ENCODE assay signal across 8 cellular contexts in the genomic region with DNA sequence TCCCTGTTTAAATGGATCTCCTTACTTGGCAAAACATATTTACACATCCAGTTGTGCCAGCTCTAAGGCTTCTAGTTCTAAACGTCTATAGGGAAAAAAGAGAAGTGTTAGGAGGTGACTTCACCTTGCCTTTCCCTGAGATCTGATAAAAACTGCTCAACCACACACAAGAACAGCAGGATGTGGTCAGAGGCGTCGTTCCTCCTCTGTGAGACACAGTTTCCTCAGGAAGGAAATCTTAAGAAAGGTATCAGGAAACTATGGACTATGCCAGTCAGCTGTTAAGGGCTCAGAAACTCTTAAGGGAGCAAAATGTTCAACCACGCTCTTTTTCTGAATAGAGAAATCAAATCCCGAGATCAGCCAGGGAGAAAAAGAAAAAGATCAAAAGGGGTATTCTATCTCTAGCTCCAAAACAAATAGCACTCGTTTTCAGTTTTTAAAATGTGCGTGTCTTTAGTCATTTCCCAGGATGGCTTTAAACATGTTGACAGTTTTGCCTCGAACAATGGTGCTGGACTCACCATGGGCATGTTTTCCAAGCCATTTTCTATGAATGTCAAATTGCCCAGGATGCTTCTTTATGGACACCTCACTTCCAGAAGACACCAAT.
DNase-seq lines count a peak whose midpoint lies in the region; ATAC-seq and TF ChIP-seq lines count a peak whose summit lies in the region.

No MANE protein-coding gene starts in this region.

- DNase-seq in CD1c-positive myeloid dendritic cell (ENCODE audit: extremely low spot score), result peak; percentile 24
- peak; percentile 81 for DNase-seq in LHCN-M2 (ENCODE audit: low read depth)
- DNase-seq in activated T-cell treated with anti-CD3 and anti-CD28 coated beads, Interleukin-2, amount 50 U/mL, for 72 hours, result peak; percentile 9 to 21
- no peak for DNase-seq in hepatocyte (ENCODE audit: low spot score)
- DNase-seq in dedifferentiated amniotic fluid mesenchymal stem cell (ENCODE audit: extremely low spot score), result no peak
- no peak for DNase-seq in prostate gland (ENCODE audit: low spot score)
- no peak for DNase-seq in GM19240 (ENCODE audit: insufficient read length, low spot score)

- no peak overlapping the region for H3K4me3 ChIP-seq in hepatocyte
- H3K4me3 ChIP-seq in prostate gland, result no peak overlapping the region

- H3K9me3 Mint-ChIP-seq in activated T-cell treated with anti-CD3 and anti-CD28 coated beads, Interleukin-2, amount 50 U/mL, for 72 hours, result no peaks in the 10 kb centered on the region

- H3K27ac ChIP-seq in hepatocyte (peak overlapping the region; percentile 33), temporal lobe (ENCODE audit: low read depth, low read length) (peak overlapping the region; percentile 36), prostate gland (no peak overlapping the region)

- H3K4me2 ChIP-seq in hepatocyte, result peak overlapping the region; percentile 10

- H3K36me3 ChIP-seq in hepatocyte (replicated peaks; ENCODE audit: insufficient read depth, low read depth) (no peaks in the 10 kb centered on the region), prostate gland (no peaks in the 10 kb centered on the region)

- H3K79me2 ChIP-seq in hepatocyte, result no peaks in the 10 kb centered on the region

- peaks cover 6% of the 10 kb centered on the region for H3K4me1 ChIP-seq in hepatocyte (ENCODE audit: insufficient read depth)
- no peaks in the 10 kb centered on the region for H3K4me1 ChIP-seq in prostate gland (replicated peaks)

- H3K9me3 ChIP-seq in hepatocyte (ENCODE audit: low read depth) (no peaks in the 10 kb centered on the region), prostate gland (no peaks in the 10 kb centered on the region)

- no peaks in the 10 kb centered on the region for H3K9me2 ChIP-seq in hepatocyte (replicated peaks; ENCODE audit: insufficient read depth)

- no peaks in the 10 kb centered on the region for H3K27me3 Mint-ChIP-seq in activated T-cell treated with anti-CD3 and anti-CD28 coated beads, Interleukin-2, amount 50 U/mL, for 72 hours (ENCODE audit: low read depth)

- peaks cover 22% of the 10 kb centered on the region for H3K4me1 Mint-ChIP-seq in activated T-cell treated with anti-CD3 and anti-CD28 coated beads, Interleukin-2, amount 50 U/mL, for 72 hours (ENCODE audit: low read depth)

- H4K20me1 ChIP-seq in hepatocyte (ENCODE audit: insufficient read depth, poor library complexity, severe bottlenecking), result no peaks in the 10 kb centered on the region

- peak; percentile 70 to 71 for ATAC-seq in activated T-cell treated with anti-CD3 and anti-CD28 coated beads, Interleukin-2, amount 50 U/mL, for 72 hours (replicated peaks in 1 of 2)

- no peak for TF ChIP-seq POLR2A in prostate gland (IDR thresholded peaks at IDR 0.05)

- H3K27ac Mint-ChIP-seq in activated T-cell treated with anti-CD3 and anti-CD28 coated beads, Interleukin-2, amount 50 U/mL, for 72 hours, result no peak overlapping the region

- intact Hi-C loops in prostate gland (cut with DNase I), result no loop called here

- H2AFZ ChIP-seq in hepatocyte, result no peak overlapping the region

- TF ChIP-seq CTCF in hepatocyte (IDR thresholded peaks at IDR 0.05; ENCODE audit: poor library complexity) (no peak), prostate gland (IDR thresholded peaks at IDR 0.05) (no peak)

- H3K27me3 ChIP-seq in hepatocyte (no peaks in the 10 kb centered on the region), prostate gland (replicated peaks; ENCODE audit: insufficient read depth) (no peaks in the 10 kb centered on the region)

- H3K36me3 Mint-ChIP-seq in activated T-cell treated with anti-CD3 and anti-CD28 coated beads, Interleukin-2, amount 50 U/mL, for 72 hours (ENCODE audit: insufficient read depth in 2 of 2), result no peaks in the 10 kb centered on the region

- 46% methylated on average over 8 of the region's 8 CpGs for WGBS in hepatocyte (ENCODE audit: low lambda C conversion rate, missing lambda C conversion rate)
- 35% methylated on average over 8 of the region's 8 CpGs for WGBS in prostate gland

- H3K4me3 Mint-ChIP-seq in activated T-cell treated with anti-CD3 and anti-CD28 coated beads, Interleukin-2, amount 50 U/mL, for 72 hours, result peak overlapping the region in 1 of 2 donors; percentile 54

Comparison
In these comparisons a context has a peak if more than half of its experiments do, and no peak if none do; other contexts are left out.
1. DNase-seq: peak in CD1c-positive myeloid dendritic cell (single experiment), LHCN-M2 (single experiment) and activated T-cell treated with anti-CD3 and anti-CD28 coated beads, Interleukin-2, amount 50 U/mL, for 72 hours (2 of 2); none in hepatocyte (single experiment), dedifferentiated amniotic fluid mesenchymal stem cell (single experiment), prostate gland (single experiment) and GM19240 (single experiment).
2. H3K27ac ChIP-seq: peak in hepatocyte (single experiment) and temporal lobe (single experiment); none in prostate gland (0 of 2).